Comparison of ENCODE assay signal across 9 cellular contexts in the genomic region with DNA sequence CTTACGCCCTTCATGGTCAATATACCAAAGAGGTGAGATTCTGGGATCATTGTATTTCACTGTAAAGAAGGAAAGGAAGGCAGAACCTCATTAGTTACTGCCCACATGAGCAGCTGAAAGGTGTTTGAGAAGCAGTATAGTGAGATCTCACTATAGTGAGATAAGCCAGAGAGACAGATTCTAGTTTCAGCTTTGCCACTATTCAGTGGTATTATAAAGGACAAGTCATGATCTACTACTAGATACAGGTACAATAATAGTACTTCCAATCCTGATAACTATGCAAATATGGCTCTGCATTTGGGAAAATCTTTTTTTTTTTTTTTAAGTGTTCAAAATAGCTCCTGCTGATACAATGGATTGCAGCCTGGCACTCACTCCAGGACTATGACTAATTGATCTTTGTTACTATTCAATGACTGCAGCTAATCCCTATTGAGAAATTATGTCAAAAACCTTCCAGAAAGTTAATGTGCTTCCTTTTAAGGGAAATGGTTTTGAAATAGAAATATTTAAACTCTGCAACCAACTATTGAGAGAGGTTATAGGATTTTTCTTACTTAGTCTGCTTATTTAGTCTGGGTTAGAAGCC.
A peak's percentile ranks its signal among the peaks of the same experiment; 100 is the strongest.
DNase-seq lines count a peak whose midpoint lies in the region; ATAC-seq lines count a peak whose summit lies in the region.
"Had no signal": no experiment of that assay in that cellular context is flagged by ENCODE, and none has a peak within 500 bp of the region (broad histone marks: within the 10 kb centered on the region; RNA-seq: fewer than 3 reads in every experiment).

No MANE protein-coding gene starts in this region.

- peaks cover 62% of the 10 kb centered on the region for H3K4me1 ChIP-seq in adipocyte (ENCODE audit: control insufficient read depth, insufficient read depth, low read length)
- peaks cover 2 to 7% of the 10 kb centered on the region in 2 donors for H3K4me1 ChIP-seq in mucosa of rectum (ENCODE audit: control insufficient read depth in 2 of 2, insufficient read depth in 2 of 2, low read length in 2 of 2)

- H3K9me3 ChIP-seq in adipocyte (ENCODE audit: control insufficient read depth, low read length) (no peaks in the 10 kb centered on the region), mucosa of rectum (ENCODE audit: control insufficient read depth in 2 of 2, low read length in 2 of 2) (no peaks in the 10 kb centered on the region)

- peak; percentile 89 for DNase-seq in adipocyte (ENCODE audit: low read depth)
- no peak for DNase-seq in stimulated activated CD4-positive, alpha-beta T cell treated with anti-CD3 and anti-CD28 coated beads, Interleukin-4, amount 100 ng/mL, for 24 hours
- DNase-seq in NCI-H1930 (lab: John Stamatoyannopoulos, UW), result no peak
- no peak for DNase-seq in HuH-7.5 (ENCODE audit: low spot score)
- no peak for DNase-seq in activated naive CD4-positive, alpha-beta T cell (lab: John Stamatoyannopoulos, UW)

- ATAC-seq in GM18511 (IDR thresholded peaks at IDR 0.05; ENCODE audit: unreplicated experiment), result peak; percentile 60
- peak; percentile 50 for ATAC-seq in HG02870 (IDR thresholded peaks at IDR 0.05; ENCODE audit: unreplicated experiment)
- ATAC-seq: HCT116 had no signal

- H3K36me3 ChIP-seq in adipocyte (ENCODE audit: control insufficient read depth, insufficient read depth, low read length, severe bottlenecking) (peaks cover 22% of the 10 kb centered on the region), mucosa of rectum (ENCODE audit: control insufficient read depth in 2 of 2, insufficient read depth in 2 of 2, low read length in 2 of 2) (peaks cover 14 to 22% of the 10 kb centered on the region in 2 donors)

- H3K27me3 ChIP-seq in adipocyte (replicated peaks; ENCODE audit: control insufficient read depth, insufficient read depth, low read length) (no peaks in the 10 kb centered on the region), mucosa of rectum (ENCODE audit: control insufficient read depth in 2 of 2, insufficient read depth in 2 of 2, low read length in 2 of 2) (no peaks in the 10 kb centered on the region)

- H3K9ac ChIP-seq in adipocyte (ENCODE audit: low read length) (peak overlapping the region; percentile 86), mucosa of rectum (ENCODE audit: low read depth in 1 of 2, low read length in 2 of 2) (no peak overlapping the region)

- H3K4me3 ChIP-seq in adipocyte (ENCODE audit: low read length) (peak overlapping the region; percentile 55), mucosa of rectum (ENCODE audit: low read length in 2 of 2) (no peak overlapping the region)

- H3K27ac ChIP-seq in mucosa of rectum (ENCODE audit: low read depth in 2 of 2, low read length in 2 of 2), result peak overlapping the region; percentile 6 to 23
